Comparison of ENCODE assay signal across 21 cellular contexts in the genomic region with DNA sequence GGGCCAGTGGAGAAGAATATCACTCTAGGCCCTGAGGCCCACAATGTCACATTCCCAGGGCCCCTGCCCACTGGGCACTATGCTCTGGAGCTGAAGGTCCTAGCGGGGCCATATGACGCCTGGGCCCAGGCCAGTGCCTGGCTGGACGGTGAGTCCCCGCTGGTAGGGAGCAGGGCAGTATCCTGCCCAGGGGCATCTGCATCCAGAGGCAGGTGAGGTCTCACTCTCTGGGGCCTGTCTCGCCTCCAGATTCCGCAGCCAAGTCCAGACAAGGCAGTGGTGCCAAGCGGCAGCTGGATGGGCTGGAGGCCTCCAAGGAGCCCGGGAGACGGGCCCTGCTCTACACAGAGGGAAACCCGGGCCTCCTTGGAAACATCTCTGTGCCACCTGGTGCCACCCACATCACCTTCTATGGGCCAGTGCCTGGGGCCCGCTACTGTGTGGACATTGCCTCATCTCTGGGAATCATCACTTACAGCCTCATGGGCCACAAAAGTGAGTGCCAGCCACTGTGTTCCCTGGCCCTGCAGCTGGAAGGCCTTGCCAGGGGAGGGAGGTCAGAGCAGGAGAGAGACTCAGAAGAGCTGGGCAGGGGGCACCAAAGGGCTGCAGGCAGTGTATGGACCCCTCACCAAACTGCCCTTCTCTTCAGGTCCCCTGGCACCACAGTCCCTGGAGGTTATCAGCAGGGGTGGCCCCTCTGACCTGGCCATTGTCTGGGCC. TPM values are rescaled to one million over a fixed set of nuclear protein-coding genes. Genes with fewer than 3 reads are reported as not detected.
"Had no signal": no experiment of that assay in that cellular context is flagged by ENCODE, and none has a peak within 500 bp of the region (broad histone marks: within the 10 kb centered on the region; RNA-seq: fewer than 3 reads in every experiment).

No MANE protein-coding gene starts in this region.

- H3K4me1 Mint-ChIP-seq: central memory CD8-positive, alpha-beta T cell had no signal

- H3K79me2 ChIP-seq: parathyroid adenoma had no signal

- H3K4me3 Mint-ChIP-seq: central memory CD8-positive, alpha-beta T cell had no signal

- H3K4me3 ChIP-seq: ascending aorta, colonic mucosa, sigmoid colon, tibial artery had no signal

- H3K27ac ChIP-seq: ascending aorta, colonic mucosa, neutrophil, parathyroid adenoma, sigmoid colon, tibial artery had no signal

- H3K9ac ChIP-seq: parathyroid adenoma had no signal

- H3K27me3 ChIP-seq: ascending aorta, colonic mucosa, neutrophil, sigmoid colon had no signal

- H3K4me1 ChIP-seq: ascending aorta, colonic mucosa, parathyroid adenoma, tibial artery had no signal

- H2AFZ ChIP-seq: parathyroid adenoma had no signal

- DNase-seq: activated naive CD4-positive, alpha-beta T cell treated with Interleukin-2 at 50 U/mL for 16 hours; activated T-cell treated with anti-CD3 and anti-CD28 coated beads for 4 hours; colonic mucosa; hypothalamus; islet precursor cell; mammary epithelial cell; midbrain; sigmoid colon; stimulated activated CD4-positive, alpha-beta T cell treated with anti-CD3 and anti-CD28 coated beads, Interleukin-4, amount 100 ng/mL, for 24 hours; stimulated activated naive CD4-positive, alpha-beta T cell; substantia nigra; tibial artery had no signal

- H3K27ac Mint-ChIP-seq: activated T-helper 2 cell treated with anti-CD3 and anti-CD28 coated beads, Interferon-gamma antibody, Interleukin-2, Interleukin-4, amounts not matched to agents 10 μg/mL and 5 μg/mL and 100 μg/mL, durations not matched to agents 14 hours and 24 hours and 36 hours had no signal

- H3K9me3 Mint-ChIP-seq: activated T-helper 2 cell treated with anti-CD3 and anti-CD28 coated beads, Interferon-gamma antibody, Interleukin-2, Interleukin-4, amounts not matched to agents 10 μg/mL and 5 μg/mL and 100 μg/mL, durations not matched to agents 14 hours and 24 hours and 36 hours; central memory CD8-positive, alpha-beta T cell had no signal

- H3K27me3 Mint-ChIP-seq: central memory CD8-positive, alpha-beta T cell had no signal

- H3K9me3 ChIP-seq: ascending aorta, colonic mucosa, neutrophil, sigmoid colon, tibial artery had no signal

- H3K36me3 ChIP-seq: ascending aorta, colonic mucosa, neutrophil, sigmoid colon, tibial artery had no signal

- FAIRE-seq: urothelium cell line had no signal

RNA-seq across cellular contexts. Expression of gene PTPN7, which starts 11.1 kb away (rescaled TPM):
- total RNA-seq: ascending aorta, frontal cortex, mammary epithelial cell, myocyte had no signal

RNA-seq across cellular contexts. Expression of gene LGR6, which starts 22.1 kb away (rescaled TPM):
- total RNA-seq: activated T-helper 2 cell treated with anti-CD3 and anti-CD28 coated beads, Interferon-gamma antibody, Interleukin-2, Interleukin-4, amounts not matched to agents 10 μg/mL and 5 μg/mL and 100 μg/mL, durations not matched to agents 14 hours and 24 hours and 36 hours; T-helper 1 cell treated with Interleukin-12 subunit alpha and Interleukin-12 subunit beta and Interleukin-4 antibody, amounts not matched to agents 30 ng/mL and 1 ng/mL, for 36 hours had no signal

RNA-seq across cellular contexts. Expression of gene GPR37L1, which starts 48.7 kb away (rescaled TPM):
- total RNA-seq: activated T-helper 2 cell treated with anti-CD3 and anti-CD28 coated beads, Interferon-gamma antibody, Interleukin-2, Interleukin-4, amounts not matched to agents 10 μg/mL and 5 μg/mL and 100 μg/mL, durations not matched to agents 14 hours and 24 hours and 36 hours; ascending aorta; mammary epithelial cell; myocyte; T-helper 1 cell treated with Interleukin-12 subunit alpha and Interleukin-12 subunit beta and Interleukin-4 antibody, amounts not matched to agents 30 ng/mL and 1 ng/mL, for 36 hours had no signal
